ENCODE assay signal across 8 cellular contexts in genomic region chr14:32588448-32589320, GRCh38.
DNase-seq lines count a peak whose midpoint lies in the region; ATAC-seq and TF ChIP-seq lines count a peak whose summit lies in the region.

No MANE protein-coding gene starts in this region.

- H3K27me3 ChIP-seq in SU-DHL-6 (ENCODE audit: low read length) = no peaks in the 10 kb centered on the region

- H2AFZ ChIP-seq in SU-DHL-6 (ENCODE audit: low read depth, low read length, severe bottlenecking) = no peak overlapping the region

- peak; percentile 74 for ATAC-seq in HG02798 (IDR thresholded peaks at IDR 0.05; ENCODE audit: poor library complexity, unreplicated experiment)
- ATAC-seq in GM19467 (IDR thresholded peaks at IDR 0.05; ENCODE audit: unreplicated experiment) = no peak
- no peak for ATAC-seq in HG03039 (IDR thresholded peaks at IDR 0.05; ENCODE audit: unreplicated experiment)

- H3K9ac ChIP-seq in SU-DHL-6 (ENCODE audit: low read length) = no peak overlapping the region

- no peaks in the 10 kb centered on the region for H3K79me2 ChIP-seq in SU-DHL-6 (ENCODE audit: insufficient read depth, low read length)

- TF ChIP-seq CTCF in GM10266 (IDR thresholded peaks at IDR 0.05; ENCODE audit: control insufficient read depth, insufficient read depth, low read depth, missing control alignments) (peak; percentile 58), SU-DHL-6 (IDR thresholded peaks at IDR 0.05; ENCODE audit: insufficient read depth, low read length, poor library complexity, severe bottlenecking) (peak; percentile 57)

- no peaks in the 10 kb centered on the region for H3K9me2 ChIP-seq in SU-DHL-6 (replicated peaks; ENCODE audit: insufficient read depth, low read length)

- no peak overlapping the region for H3K4me3 ChIP-seq in SU-DHL-6 (ENCODE audit: insufficient read depth, low read length, poor library complexity, severe bottlenecking)

- H3K27ac ChIP-seq in SU-DHL-6 (ENCODE audit: low read depth, low read length) = no peak overlapping the region

- no peak overlapping the region for H3K4me2 ChIP-seq in SU-DHL-6 (ENCODE audit: low read depth, low read length, poor library complexity, severe bottlenecking)

- no peaks in the 10 kb centered on the region for H3K36me3 ChIP-seq in SU-DHL-6 (ENCODE audit: low read length)

- H4K20me1 ChIP-seq in SU-DHL-6 (ENCODE audit: low read depth, low read length) = no peaks in the 10 kb centered on the region

- H3F3A ChIP-seq in SU-DHL-6 (ENCODE audit: insufficient read depth) = no peaks in the 10 kb centered on the region

- no peaks in the 10 kb centered on the region for H3K9me3 ChIP-seq in SU-DHL-6 (ENCODE audit: insufficient read depth, low read length)

- intact Hi-C loops in head of caudate nucleus (cut with DNase I) = no loop called here

- peak; percentile 18 for DNase-seq in GM10266 (ENCODE audit: extremely low spot score)
- DNase-seq in iPS-NIHi11 (ENCODE audit: low spot score) = peak; percentile 47
- DNase-seq in head of caudate nucleus = no peak
- no peak for DNase-seq in NCI-H510A (lab: John Stamatoyannopoulos, UW)

Comparison
In these comparisons a context has a peak if more than half of its experiments do, and no peak if none do; other contexts are left out.
1. DNase-seq: peak in GM10266 (single experiment) and iPS-NIHi11 (single experiment); none in head of caudate nucleus (0 of 42) and NCI-H510A (single experiment).